In genomic region chr6:70666726-70667125, GRCh38 we compare ENCODE assay signal across 9 cellular contexts. TPM values are rescaled to one million over a fixed set of nuclear protein-coding genes. Genes with fewer than 3 reads are reported as not detected.
DNase-seq lines count a peak whose midpoint lies in the region; TF ChIP-seq lines count a peak whose summit lies in the region.
"Had no signal": no experiment of that assay in that cellular context is flagged by ENCODE, and none has a peak within 500 bp of the region (broad histone marks: within the 10 kb centered on the region; RNA-seq: fewer than 3 reads in every experiment).

No MANE protein-coding gene starts in this region.

- H3K4me3 Mint-ChIP-seq in activated CD4-positive, alpha-beta T cell treated with anti-CD3 and anti-CD28 coated beads, Interleukin-2, amount 10 ng/mL, durations not matched to agents 24 days and 14 days, result peak overlapping the region; percentile 90

- H3K4me3 ChIP-seq in iPS-18a (ENCODE audit: low read length) (peak overlapping the region; percentile 85), stomach smooth muscle (ENCODE audit: low read length in 2 of 2) (peak overlapping the region; percentile 84 to 91), A673 (ENCODE audit: low read depth, low read length, poor library complexity, severe bottlenecking) (no peak overlapping the region)

- peaks cover 19% of the 10 kb centered on the region for H3K4me1 ChIP-seq in iPS-18a (ENCODE audit: control insufficient read depth, low read depth, low read length)
- H3K4me1 ChIP-seq in stomach smooth muscle (ENCODE audit: control insufficient read depth, insufficient read depth, low read length), result no peaks in the 10 kb centered on the region
- H3K4me1 ChIP-seq in A673 (ENCODE audit: insufficient read depth, low read length, poor library complexity, severe bottlenecking), result no peaks in the 10 kb centered on the region

- peaks cover 8% of the 10 kb centered on the region for H3K9me3 Mint-ChIP-seq in activated CD4-positive, alpha-beta T cell treated with anti-CD3 and anti-CD28 coated beads, Interleukin-2, amount 10 ng/mL, durations not matched to agents 24 days and 14 days

- no peaks in the 10 kb centered on the region for H3K9me3 ChIP-seq in iPS-18a (ENCODE audit: control insufficient read depth, low read depth, low read length)
- H3K9me3 ChIP-seq in stomach smooth muscle (ENCODE audit: control insufficient read depth in 2 of 2, low read length in 2 of 2), result no peaks in the 10 kb centered on the region
- no peaks in the 10 kb centered on the region for H3K9me3 ChIP-seq in A673 (ENCODE audit: low read depth, low read length, poor library complexity, severe bottlenecking)
- H3K9me3 ChIP-seq: thyroid gland had no signal

- DNase-seq in activated CD4-positive, alpha-beta T cell treated with anti-CD3 and anti-CD28 coated beads, Interleukin-2, amount 10 ng/mL, durations not matched to agents 24 days and 14 days, result peak; percentile 54
- no peak for DNase-seq in activated CD4-positive, alpha-beta T cell treated with anti-CD3 and anti-CD28 coated beads, Interleukin-2, amount 50 U/mL, for 1 hour
- no peak for DNase-seq in A673 (ENCODE audit: low spot score)
- DNase-seq in NCI-H1092 treated with DMSO at 0.1 percent for 48 hours (lab: John Stamatoyannopoulos, UW), result no peak
- DNase-seq in NCI-H345 treated with DMSO at 0.1 percent for 48 hours (lab: John Stamatoyannopoulos, UW; ENCODE audit: unreplicated experiment), result no peak
- DNase-seq: thyroid gland had no signal

- H3K27ac ChIP-seq in VCaP (peak overlapping the region; percentile 89), iPS-18a (ENCODE audit: low read length) (no peak overlapping the region), stomach smooth muscle (ENCODE audit: low read length) (no peak overlapping the region), A673 (ENCODE audit: low read depth, low read length, poor library complexity, severe bottlenecking) (no peak overlapping the region)

- TF ChIP-seq CTCF in VCaP (conservative IDR thresholded peaks at IDR 0.05) (no peak), A673 (conservative IDR thresholded peaks at IDR 0.05; ENCODE audit: low read depth, low read length) (no peak)

- CTCF ChIA-PET in A673 (lab: Charles Lee), result no interaction called here

- H3K27me3 Mint-ChIP-seq in activated CD4-positive, alpha-beta T cell treated with anti-CD3 and anti-CD28 coated beads, Interleukin-2, amount 10 ng/mL, durations not matched to agents 24 days and 14 days, result peaks cover 6% of the 10 kb centered on the region

- peak overlapping the region; percentile 94 for H3K27ac Mint-ChIP-seq in activated CD4-positive, alpha-beta T cell treated with anti-CD3 and anti-CD28 coated beads, Interleukin-2, amount 10 ng/mL, durations not matched to agents 24 days and 14 days

- H3K27me3 ChIP-seq in iPS-18a (ENCODE audit: control insufficient read depth, insufficient read depth, low read length) (no peaks in the 10 kb centered on the region), stomach smooth muscle (ENCODE audit: control insufficient read depth in 1 of 2, insufficient read depth in 2 of 2, low read length in 2 of 2) (no peaks in the 10 kb centered on the region), A673 (replicated peaks; ENCODE audit: insufficient read depth, low read depth, low read length, poor library complexity) (no peaks in the 10 kb centered on the region)
- H3K27me3 ChIP-seq: thyroid gland had no signal

- intact Hi-C loops in activated CD4-positive, alpha-beta T cell treated with anti-CD3 and anti-CD28 coated beads, Interleukin-2, amount 10 ng/mL, durations not matched to agents 24 days and 14 days (cut with micrococcal nuclease), result loop anchor here (1.0 to 5.0 kb wide), 3 partner anchors 15 to 869 kb away; partner anchors contain the start of genes FAM135A and LMBRD1
- intact Hi-C loops in A673 (cut with micrococcal nuclease; ENCODE audit: unreplicated experiment), result loop anchor here (5.0 kb wide), 1 partner anchor 811 kb away; no protein-coding TSS in a partner anchor

- POLR2A ChIA-PET in A673 (lab: Charles Lee; ENCODE audit: low non-redundant PET), result no interaction called here

- H3K36me3 ChIP-seq in iPS-18a (ENCODE audit: control insufficient read depth, low read depth, low read length), result no peaks in the 10 kb centered on the region
- H3K36me3 ChIP-seq in stomach smooth muscle (ENCODE audit: control insufficient read depth in 2 of 2, insufficient read depth in 2 of 2, low read length in 2 of 2), result no peaks in the 10 kb centered on the region
- H3K36me3 ChIP-seq in A673 (ENCODE audit: insufficient read depth, low read length, poor library complexity, severe bottlenecking), result no peaks in the 10 kb centered on the region
- H3K36me3 ChIP-seq: thyroid gland had no signal

- peaks cover 15% of the 10 kb centered on the region for H3K36me3 Mint-ChIP-seq in activated CD4-positive, alpha-beta T cell treated with anti-CD3 and anti-CD28 coated beads, Interleukin-2, amount 10 ng/mL, durations not matched to agents 24 days and 14 days (ENCODE audit: low read depth)

- H3K9ac ChIP-seq in iPS-18a (ENCODE audit: low read length) (no peak overlapping the region), stomach smooth muscle (ENCODE audit: low read length in 2 of 2) (peak overlapping the region in 1 of 2 donors; percentile 74)

- BruUV-seq in A673 (replicated peaks; lab: Mats Ljungman, UMichigan), result no TSS peak

- peaks cover 40% of the 10 kb centered on the region for H3K4me1 Mint-ChIP-seq in activated CD4-positive, alpha-beta T cell treated with anti-CD3 and anti-CD28 coated beads, Interleukin-2, amount 10 ng/mL, durations not matched to agents 24 days and 14 days

RNA-seq across cellular contexts. Expression of gene SMAP1, which starts 1.0 kb away (rescaled TPM):
- 21.5 and 23.2 TPM in 2 replicates for total RNA-seq in activated CD4-positive, alpha-beta T cell treated with anti-CD3 and anti-CD28 coated beads, Interleukin-2, amount 10 ng/mL, durations not matched to agents 24 days and 14 days
- 23.2 and 23.7 TPM in 2 replicates for total RNA-seq in A673 (2021)
